ENCODE assay signal across 2 cellular contexts in the genomic region with DNA sequence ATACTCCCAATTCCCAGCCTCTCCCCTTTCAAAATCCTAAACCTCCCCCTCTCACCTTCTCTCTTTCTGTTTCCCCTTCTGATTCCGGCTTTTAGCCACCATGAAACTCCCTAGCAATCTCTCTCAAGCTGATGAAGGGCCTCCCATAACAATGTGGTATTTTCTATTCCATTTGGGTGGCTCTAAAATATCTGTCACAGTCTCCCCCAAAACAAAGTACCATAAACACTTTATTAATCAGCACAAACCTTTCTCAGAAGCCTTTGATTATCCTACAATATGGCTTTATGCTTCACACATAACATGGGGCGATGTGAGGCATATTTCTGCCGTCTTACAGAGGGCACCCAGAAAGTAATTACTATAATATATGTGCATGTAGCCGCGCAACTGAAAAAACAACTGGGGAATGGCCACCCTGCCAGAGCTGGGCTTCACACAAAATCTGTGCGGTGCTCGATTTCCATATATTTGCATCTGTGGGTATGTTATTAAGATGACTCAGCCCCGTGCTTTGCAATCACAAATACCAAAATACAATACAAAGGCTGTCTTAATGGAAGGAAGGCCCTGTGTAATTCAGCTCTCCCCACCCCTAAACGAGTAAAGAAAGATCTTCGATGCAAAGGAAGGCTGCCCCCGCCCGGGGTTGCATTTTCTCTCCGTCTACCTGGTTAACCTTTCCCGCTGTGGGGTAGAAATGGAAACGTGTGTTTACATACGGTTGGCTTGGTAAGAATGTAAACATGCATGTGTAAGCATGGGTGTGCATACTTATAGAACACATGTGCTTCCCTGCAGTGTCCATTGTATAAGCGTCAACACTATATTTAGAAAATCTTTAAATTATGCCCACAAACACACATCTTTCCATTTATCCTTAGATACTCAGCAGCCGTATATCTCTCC.
TF ChIP-seq lines count a peak whose summit lies in the region.

No MANE protein-coding gene starts in this region.

TF ChIP-seq in H1, 55 proteins besides CTCF, POLR2A, EP300 and RAD21:
- TF ChIP-seq JUND (IDR thresholded peaks at IDR 0.05; ENCODE audit: low read length) (peak; percentile 60; the same call in 1 of the 2 replicates), TAF7 (optimal IDR thresholded peaks at IDR 0.05; ENCODE audit: borderline replicate concordance, low read depth, low read length) (peak; percentile 94), CBX8 (IDR thresholded peaks at IDR 0.05; ENCODE audit: borderline replicate concordance, low read depth, low read length) (no peak), KDM4A (IDR thresholded peaks at IDR 0.05; ENCODE audit: low read depth, low read length, severe bottlenecking) (peak; percentile 32), RFX5 (IDR thresholded peaks at IDR 0.05; ENCODE audit: borderline replicate concordance, low read depth, low read length) (no peak), ASH2L (IDR thresholded peaks at IDR 0.05; ENCODE audit: low read length) (peak; percentile 44)
TF ChIP-seq in H1: peak in this region for 4.

TF ChIP-seq in neural cell, 6 proteins besides CTCF, POLR2A, EP300 and RAD21:
- TF ChIP-seq REST (IDR thresholded peaks at IDR 0.05; ENCODE audit: borderline replicate concordance) (peak; percentile 3), MXI1 (conservative IDR thresholded peaks at IDR 0.05; ENCODE audit: poor library complexity, severe bottlenecking) (peak; percentile 62), TAF1 (IDR thresholded peaks at IDR 0.05; ENCODE audit: low read depth) (no peak)
